In the genomic region with DNA sequence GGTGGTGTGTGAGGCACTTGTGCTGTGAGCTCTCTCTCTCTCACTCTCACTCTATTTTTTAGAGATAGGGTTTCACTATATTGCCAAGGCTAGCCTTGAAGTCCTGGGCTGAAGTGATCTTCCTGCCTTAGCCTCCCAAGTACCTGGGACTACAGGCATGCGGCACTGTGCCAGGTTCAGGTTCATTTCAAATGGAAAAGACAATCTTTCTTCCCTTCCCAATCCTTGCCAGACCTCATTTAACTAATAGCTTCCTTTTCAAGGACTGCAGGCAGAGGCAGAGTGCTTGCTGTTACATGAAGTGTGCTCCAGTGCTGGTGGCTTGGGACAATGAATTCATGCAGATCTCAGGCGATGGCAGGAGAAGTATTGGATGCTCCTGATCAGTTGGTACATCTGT, we compare ENCODE assay signal across 23 cellular contexts.
DNase-seq lines count a peak whose midpoint lies in the region; ATAC-seq and TF ChIP-seq lines count a peak whose summit lies in the region.
"Had no signal": no experiment of that assay in that cellular context is flagged by ENCODE, and none has a peak within 500 bp of the region (broad histone marks: within the 10 kb centered on the region; RNA-seq: fewer than 3 reads in every experiment).

No MANE protein-coding gene starts in this region.

- H3K27me3 Mint-ChIP-seq in endodermal cell (ENCODE audit: insufficient read depth) (no peaks in the 10 kb centered on the region), immature natural killer cell (ENCODE audit: low read depth in 3 of 3) (no peaks in the 10 kb centered on the region)
- no peaks in the 10 kb centered on the region for H3K27me3 Mint-ChIP-seq in naive thymus-derived CD4-positive, alpha-beta T cell
- H3K27me3 Mint-ChIP-seq: activated CD4-positive, alpha-beta T cell treated with anti-CD3 and anti-CD28 coated beads for 36 hours; brain had no signal

- H3K9me3 ChIP-seq in endodermal cell (ENCODE audit: control insufficient read depth, low read length) = no peaks in the 10 kb centered on the region
- no peaks in the 10 kb centered on the region for H3K9me3 ChIP-seq in naive thymus-derived CD4-positive, alpha-beta T cell (ENCODE audit: control insufficient read depth in 2 of 3, low read length in 3 of 3)
- no peaks in the 10 kb centered on the region for H3K9me3 ChIP-seq in tibial artery
- H3K9me3 ChIP-seq: colonic mucosa, pancreas had no signal

- H3K27ac Mint-ChIP-seq in endodermal cell (peak overlapping the region; percentile 8), immature natural killer cell (peak overlapping the region in 1 of 6 donors; percentile 23)
- H3K27ac Mint-ChIP-seq in naive thymus-derived CD4-positive, alpha-beta T cell = peak overlapping the region in 6 of 9 donors; percentile 4 to 69 (median 28)
- H3K27ac Mint-ChIP-seq: activated CD4-positive, alpha-beta T cell treated with anti-CD3 and anti-CD28 coated beads for 36 hours had no signal

- H3K4me1 Mint-ChIP-seq in endodermal cell (peaks cover 39% of the 10 kb centered on the region), immature natural killer cell (no peaks in the 10 kb centered on the region)
- peaks cover 4 to 19% (median 8%) of the 10 kb centered on the region in 7 donors for H3K4me1 Mint-ChIP-seq in naive thymus-derived CD4-positive, alpha-beta T cell
- H3K4me1 Mint-ChIP-seq: activated CD4-positive, alpha-beta T cell treated with anti-CD3 and anti-CD28 coated beads for 36 hours had no signal

- no peaks in the 10 kb centered on the region for H3K27me3 ChIP-seq in endodermal cell (ENCODE audit: control insufficient read depth, insufficient read depth, low read length, poor library complexity, severe bottlenecking)
- no peaks in the 10 kb centered on the region for H3K27me3 ChIP-seq in naive thymus-derived CD4-positive, alpha-beta T cell (ENCODE audit: control insufficient read depth in 2 of 2, insufficient read depth in 2 of 2, low read length in 2 of 2)
- H3K27me3 ChIP-seq in tibial artery = no peaks in the 10 kb centered on the region
- H3K27me3 ChIP-seq: colonic mucosa, pancreas had no signal

- H3K4me1 ChIP-seq in endodermal cell (ENCODE audit: control insufficient read depth, insufficient read depth, low read length) (peaks cover 3% of the 10 kb centered on the region), tibial artery (peaks cover 0 to 15% (median 0%) of the 10 kb centered on the region in 4 donors)
- H3K4me1 ChIP-seq in naive thymus-derived CD4-positive, alpha-beta T cell (ENCODE audit: control insufficient read depth in 2 of 2, insufficient read depth in 2 of 2, low read length in 2 of 2) = no peaks in the 10 kb centered on the region
- H3K4me1 ChIP-seq: colonic mucosa, pancreas had no signal

- POLR2A ChIA-PET in naive thymus-derived CD4-positive, alpha-beta T cell (lab: Charles Lee) = interaction anchor here (1.2 kb wide), 1 partner anchor 53 kb away, joined by 3 read pairs; no protein-coding TSS in a partner anchor

- H3K9me3 Mint-ChIP-seq in endodermal cell (peaks cover 3% of the 10 kb centered on the region), immature natural killer cell (no peaks in the 10 kb centered on the region)
- no peaks in the 10 kb centered on the region for H3K9me3 Mint-ChIP-seq in naive thymus-derived CD4-positive, alpha-beta T cell
- H3K9me3 Mint-ChIP-seq: brain had no signal

- no peak overlapping the region for H3K27ac ChIP-seq in endodermal cell (ENCODE audit: low read depth, low read length)
- no peak overlapping the region for H3K27ac ChIP-seq in naive thymus-derived CD4-positive, alpha-beta T cell (ENCODE audit: low read depth, low read length)
- H3K27ac ChIP-seq in tibial artery = no peak overlapping the region
- H3K27ac ChIP-seq: colonic mucosa, pancreas had no signal

- H3K4me3 ChIP-seq in endodermal cell (ENCODE audit: low read length) = no peak overlapping the region
- H3K4me3 ChIP-seq in naive thymus-derived CD4-positive, alpha-beta T cell (ENCODE audit: low read length) = no peak overlapping the region
- H3K4me3 ChIP-seq in tibial artery = no peak overlapping the region
- H3K4me3 ChIP-seq: colonic mucosa, GM12878, pancreas had no signal

- TF ChIP-seq CTCF in endodermal cell (conservative IDR thresholded peaks at IDR 0.05) = no peak
- TF ChIP-seq CTCF in tibial artery (IDR thresholded peaks at IDR 0.05) = no peak

- WGBS in endodermal cell (ENCODE audit: insufficient coverage in 1 of 2, insufficient read length in 1 of 2), 2 experiments = 88 to 94% methylated on average over 2 of the region's 2 CpGs

- intact Hi-C loops in naive thymus-derived CD4-positive, alpha-beta T cell (cut with micrococcal nuclease) = no loop called here
- intact Hi-C loops in tibial artery (cut with DNase I; ENCODE audit: low total_unique reads) = loop anchor here (10.0 kb wide), 1 partner anchor 1271 kb away; no protein-coding TSS in a partner anchor

- no peaks in the 10 kb centered on the region for H3K36me3 ChIP-seq in endodermal cell (ENCODE audit: control insufficient read depth, insufficient read depth, low read length)
- no peaks in the 10 kb centered on the region for H3K36me3 ChIP-seq in naive thymus-derived CD4-positive, alpha-beta T cell (ENCODE audit: control insufficient read depth in 2 of 3, insufficient read depth in 3 of 3, low read length in 3 of 3)
- H3K36me3 ChIP-seq in tibial artery = no peaks in the 10 kb centered on the region
- H3K36me3 ChIP-seq: colonic mucosa, pancreas had no signal

- no peak overlapping the region for H3K9ac ChIP-seq in endodermal cell (ENCODE audit: extremely low read depth, low read length, poor library complexity, severe bottlenecking)

- H3K36me3 Mint-ChIP-seq in endodermal cell (ENCODE audit: low read depth) = no peaks in the 10 kb centered on the region
- H3K36me3 Mint-ChIP-seq in naive thymus-derived CD4-positive, alpha-beta T cell = peaks cover 0 to 12% (median 2%) of the 10 kb centered on the region in 5 donors
- H3K36me3 Mint-ChIP-seq in immature natural killer cell = peaks cover 0 to 9% (median 8%) of the 10 kb centered on the region in 3 donors
- H3K36me3 Mint-ChIP-seq: brain had no signal

- no peak overlapping the region for H3K4me3 Mint-ChIP-seq in endodermal cell
- no peak overlapping the region for H3K4me3 Mint-ChIP-seq in naive thymus-derived CD4-positive, alpha-beta T cell
- H3K4me3 Mint-ChIP-seq in immature natural killer cell = no peak overlapping the region
- H3K4me3 Mint-ChIP-seq: activated CD4-positive, alpha-beta T cell treated with anti-CD3 and anti-CD28 coated beads for 36 hours; brain had no signal

- ATAC-seq in naive thymus-derived CD4-positive, alpha-beta T cell = no peak
- ATAC-seq in GM21723 (IDR thresholded peaks at IDR 0.05; ENCODE audit: unreplicated experiment) = no peak
- ATAC-seq: activated CD4-positive, alpha-beta T cell treated with anti-CD3 and anti-CD28 coated beads for 36 hours; GM12878; left ventricle myocardium superior; pancreas; Right ventricle myocardium inferior had no signal

- CTCF ChIA-PET in naive thymus-derived CD4-positive, alpha-beta T cell (lab: Charles Lee) = no interaction called here

- DNase-seq in DMS79 (lab: John Stamatoyannopoulos, UW) = peak; percentile 96
- peak; percentile 39 for DNase-seq in NCI-H128 (lab: John Stamatoyannopoulos, UW; ENCODE audit: unreplicated experiment)
- no peak for DNase-seq in endodermal cell
- DNase-seq in naive thymus-derived CD4-positive, alpha-beta T cell = no peak
- no peak for DNase-seq in immature natural killer cell
- DNase-seq in superior temporal gyrus (ENCODE audit: extremely low spot score) = no peak
- no peak for DNase-seq in tibial artery
- DNase-seq: activated CD4-positive, alpha-beta T cell treated with anti-CD3 and anti-CD28 coated beads for 36 hours; C1 segment of cervical spinal cord; colonic mucosa; DMS 273 treated with DMSO at 0.1 percent for 48 hours; GOT3; head of caudate nucleus; IMR-90; left ventricle myocardium superior; NCI-H1694 treated with DMSO at 0.1 percent for 48 hours; NCI-H524 treated with DMSO at 0.1 percent for 48 hours; pancreas; SW 1271 had no signal

Comparison
In these comparisons a context has a peak if more than half of its experiments do, and no peak if none do; other contexts are left out.
1. DNase-seq: peak in DMS79 (single experiment) and NCI-H128 (single experiment); none in endodermal cell (single experiment), naive thymus-derived CD4-positive, alpha-beta T cell (0 of 9), immature natural killer cell (0 of 3), superior temporal gyrus (single experiment) and tibial artery (0 of 2).